In genomic region chr7:4653771-4654170, GRCh38 we compare ENCODE assay signal across 23 cellular contexts. TPM values are rescaled to one million over a fixed set of nuclear protein-coding genes. Genes with fewer than 3 reads are reported as not detected.
A peak's percentile ranks its signal among the peaks of the same experiment; 100 is the strongest.
DNase-seq lines count a peak whose midpoint lies in the region; ATAC-seq and TF ChIP-seq lines count a peak whose summit lies in the region.
"Had no signal": no experiment of that assay in that cellular context is flagged by ENCODE, and none has a peak within 500 bp of the region (broad histone marks: within the 10 kb centered on the region; RNA-seq: fewer than 3 reads in every experiment).

No MANE protein-coding gene starts in this region.

- H3K27me3 Mint-ChIP-seq in brain (no peaks in the 10 kb centered on the region), neural crest cell (ENCODE audit: low read depth) (no peaks in the 10 kb centered on the region), progenitor cell of endocrine pancreas (no peaks in the 10 kb centered on the region)
- peaks cover 9 to 10% of the 10 kb centered on the region in 2 donors for H3K27me3 Mint-ChIP-seq in stimulated activated naive B cell treated with anti-CD40 and anti-IgM and Interleukin-4, amounts not matched to agents 10 μg/mL and 1 μg/mL and 100 μg/mL, for 72 hours

- no peaks in the 10 kb centered on the region for H3K9me3 ChIP-seq in upper lobe of right lung
- H3K9me3 ChIP-seq: BE2C had no signal

- no peaks in the 10 kb centered on the region for H3K27me3 ChIP-seq in upper lobe of right lung
- H3K27me3 ChIP-seq: BE2C, BLaER1 had no signal

- H3K4me1 ChIP-seq in upper lobe of right lung = no peaks in the 10 kb centered on the region
- H3K4me1 ChIP-seq: BE2C had no signal

- H3K36me3 ChIP-seq in upper lobe of right lung = no peaks in the 10 kb centered on the region
- H3K36me3 ChIP-seq: BE2C, BLaER1 had no signal

- TF ChIP-seq CTCF in brain (conservative IDR thresholded peaks at IDR 0.05) = no peak
- TF ChIP-seq CTCF in neural crest cell (conservative IDR thresholded peaks at IDR 0.05) = no peak
- no peak for TF ChIP-seq CTCF in progenitor cell of endocrine pancreas (IDR thresholded peaks at IDR 0.05; ENCODE audit: unreplicated experiment)
- TF ChIP-seq CTCF in upper lobe of right lung (IDR thresholded peaks at IDR 0.05) = no peak

- H3K27ac Mint-ChIP-seq in brain (peak overlapping the region in 3 of 5 experiments; percentile 68 to 82 (median 78)), neural crest cell (ENCODE audit: unreplicated experiment) (peak overlapping the region; percentile 75), progenitor cell of endocrine pancreas (peak overlapping the region; percentile 29)
- no peak overlapping the region for H3K27ac Mint-ChIP-seq in stimulated activated naive B cell treated with anti-CD40 and anti-IgM and Interleukin-4, amounts not matched to agents 10 μg/mL and 1 μg/mL and 100 μg/mL, for 72 hours
- H3K27ac Mint-ChIP-seq: CD14-positive monocyte; CD4-positive, CD25-positive, alpha-beta regulatory T cell; CD8-positive, alpha-beta memory T cell had no signal

- no peak overlapping the region for H3K4me3 Mint-ChIP-seq in brain
- H3K4me3 Mint-ChIP-seq in neural crest cell = no peak overlapping the region
- no peak overlapping the region for H3K4me3 Mint-ChIP-seq in progenitor cell of endocrine pancreas (ENCODE audit: low read depth)
- H3K4me3 Mint-ChIP-seq in stimulated activated naive B cell treated with anti-CD40 and anti-IgM and Interleukin-4, amounts not matched to agents 10 μg/mL and 1 μg/mL and 100 μg/mL, for 72 hours = no peak overlapping the region
- H3K4me3 Mint-ChIP-seq: CD14-positive monocyte; CD4-positive, alpha-beta memory T cell; CD4-positive, CD25-positive, alpha-beta regulatory T cell; CD8-positive, alpha-beta memory T cell had no signal

- H3K9me3 Mint-ChIP-seq in brain = peaks cover 22 to 25% (median 24%) of the 10 kb centered on the region in 5 experiments
- H3K9me3 Mint-ChIP-seq in neural crest cell = peaks cover 15% of the 10 kb centered on the region
- peaks cover 10% of the 10 kb centered on the region for H3K9me3 Mint-ChIP-seq in progenitor cell of endocrine pancreas (ENCODE audit: low read depth)
- H3K9me3 Mint-ChIP-seq in stimulated activated naive B cell treated with anti-CD40 and anti-IgM and Interleukin-4, amounts not matched to agents 10 μg/mL and 1 μg/mL and 100 μg/mL, for 72 hours = peaks cover 7 to 12% of the 10 kb centered on the region in 2 donors

- DNase-seq in neural crest cell (ENCODE audit: low read depth, low spot score) = no peak
- no peak for DNase-seq in progenitor cell of endocrine pancreas (ENCODE audit: low spot score, unreplicated experiment)
- DNase-seq in upper lobe of right lung = no peak
- DNase-seq in stimulated activated naive B cell treated with anti-CD40 and anti-IgM and Interleukin-4, amounts not matched to agents 10 μg/mL and 1 μg/mL and 100 μg/mL, for 72 hours = no peak
- DNase-seq: 8988T; ACHN; BE2C; C1 segment of cervical spinal cord; CD4-positive, alpha-beta memory T cell; CD4-positive, CD25-positive, alpha-beta regulatory T cell; CD8-positive, alpha-beta memory T cell; COR-L47; DMS 273 treated with DMSO at 0.1 percent for 48 hours; DMS153; DMS53; DMS79; DND-41; EL; GDM1 had no signal

- no peak for ATAC-seq in upper lobe of right lung
- ATAC-seq in stimulated activated naive B cell treated with anti-CD40 and anti-IgM and Interleukin-4, amounts not matched to agents 10 μg/mL and 1 μg/mL and 100 μg/mL, for 72 hours (replicated peaks) = no peak
- ATAC-seq: GM12878 had no signal

- H3K36me3 Mint-ChIP-seq in brain = peaks cover 15% of the 10 kb centered on the region
- H3K36me3 Mint-ChIP-seq in neural crest cell (ENCODE audit: low read depth) = peaks cover 16% of the 10 kb centered on the region
- peaks cover 2% of the 10 kb centered on the region for H3K36me3 Mint-ChIP-seq in progenitor cell of endocrine pancreas (ENCODE audit: insufficient read depth)
- peaks cover 10% of the 10 kb centered on the region in 2 donors for H3K36me3 Mint-ChIP-seq in stimulated activated naive B cell treated with anti-CD40 and anti-IgM and Interleukin-4, amounts not matched to agents 10 μg/mL and 1 μg/mL and 100 μg/mL, for 72 hours
- H3K36me3 Mint-ChIP-seq: CD14-positive monocyte had no signal

- H3K4me1 Mint-ChIP-seq in brain = peaks cover 54% of the 10 kb centered on the region
- peaks cover 45% of the 10 kb centered on the region for H3K4me1 Mint-ChIP-seq in neural crest cell
- peaks cover 22% of the 10 kb centered on the region for H3K4me1 Mint-ChIP-seq in progenitor cell of endocrine pancreas (ENCODE audit: low read depth)
- peaks cover 0 to 12% of the 10 kb centered on the region in 2 donors for H3K4me1 Mint-ChIP-seq in stimulated activated naive B cell treated with anti-CD40 and anti-IgM and Interleukin-4, amounts not matched to agents 10 μg/mL and 1 μg/mL and 100 μg/mL, for 72 hours
- H3K4me1 Mint-ChIP-seq: CD4-positive, alpha-beta memory T cell; CD4-positive, CD25-positive, alpha-beta regulatory T cell; CD8-positive, alpha-beta memory T cell had no signal

- no peak overlapping the region for H3K4me3 ChIP-seq in upper lobe of right lung
- H3K4me3 ChIP-seq: BLaER1, GM12878 had no signal

- H3K27ac ChIP-seq in upper lobe of right lung = no peak overlapping the region
- H3K27ac ChIP-seq: BLaER1 had no signal

- intact Hi-C loops in upper lobe of right lung (cut with DNase I) = no loop called here

RNA-seq across cellular contexts. Expression of gene FOXK1, which starts 28.3 kb away (rescaled TPM):
- polyA plus RNA-seq in brain (ENCODE audit: insufficient read depth, low read depth, low replicate concordance) = 8.0 TPM
- total RNA-seq in neural crest cell (28.1 and 29.1 TPM in 2 replicates), progenitor cell of endocrine pancreas (47.6 and 47.8 TPM in 2 replicates), upper lobe of right lung (33.3 TPM)
